Comparison of ENCODE assay signal across 8 cellular contexts in the genomic region with DNA sequence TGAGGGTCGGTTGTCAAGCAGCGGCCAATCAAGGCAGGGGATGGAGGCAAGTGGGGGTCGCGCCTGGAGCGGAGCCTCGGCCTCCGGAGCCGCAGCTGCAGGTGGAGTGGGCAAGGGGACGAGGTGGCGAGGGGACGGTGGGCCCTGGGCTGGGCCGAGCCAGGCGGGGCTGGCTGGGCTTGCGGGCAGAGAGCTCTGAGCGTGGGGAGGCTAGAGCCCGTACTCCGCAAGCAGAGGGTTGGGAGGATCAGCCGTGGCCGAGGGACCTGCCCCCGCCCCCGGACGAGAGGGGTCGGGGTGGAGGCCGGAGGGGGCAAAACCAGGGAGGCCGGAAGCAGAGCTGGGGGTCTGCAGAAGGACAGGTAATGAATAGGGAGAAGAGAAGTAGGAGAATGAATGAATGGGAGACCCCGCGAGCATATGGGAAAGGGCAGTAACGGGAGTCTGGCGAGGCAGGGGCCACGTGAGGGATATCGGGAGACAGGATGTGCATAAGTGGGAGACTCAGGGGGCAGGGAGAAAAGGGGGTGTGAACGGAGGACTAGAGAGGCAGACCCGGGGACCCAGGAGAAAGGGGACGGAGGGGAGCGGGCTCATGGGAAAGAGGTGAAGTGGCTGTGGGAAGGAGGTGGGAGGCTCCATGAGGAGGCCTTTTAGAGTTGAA. TPM values are rescaled to one million over a fixed set of nuclear protein-coding genes. Genes with fewer than 3 reads are reported as not detected.
DNase-seq lines count a peak whose midpoint lies in the region; ATAC-seq and TF ChIP-seq lines count a peak whose summit lies in the region.

A gene with protein sequence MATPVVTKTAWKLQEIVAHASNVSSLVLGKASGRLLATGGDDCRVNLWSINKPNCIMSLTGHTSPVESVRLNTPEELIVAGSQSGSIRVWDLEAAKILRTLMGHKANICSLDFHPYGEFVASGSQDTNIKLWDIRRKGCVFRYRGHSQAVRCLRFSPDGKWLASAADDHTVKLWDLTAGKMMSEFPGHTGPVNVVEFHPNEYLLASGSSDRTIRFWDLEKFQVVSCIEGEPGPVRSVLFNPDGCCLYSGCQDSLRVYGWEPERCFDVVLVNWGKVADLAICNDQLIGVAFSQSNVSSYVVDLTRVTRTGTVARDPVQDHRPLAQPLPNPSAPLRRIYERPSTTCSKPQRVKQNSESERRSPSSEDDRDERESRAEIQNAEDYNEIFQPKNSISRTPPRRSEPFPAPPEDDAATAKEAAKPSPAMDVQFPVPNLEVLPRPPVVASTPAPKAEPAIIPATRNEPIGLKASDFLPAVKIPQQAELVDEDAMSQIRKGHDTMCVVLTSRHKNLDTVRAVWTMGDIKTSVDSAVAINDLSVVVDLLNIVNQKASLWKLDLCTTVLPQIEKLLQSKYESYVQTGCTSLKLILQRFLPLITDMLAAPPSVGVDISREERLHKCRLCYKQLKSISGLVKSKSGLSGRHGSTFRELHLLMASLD (plus strand): TSS at position 16 of the 664 bp plus-strand sequence. CDS start 1,474 bp downstream, outside the sequence.

- in situ Hi-C loops in SK-MEL-5 (cut with HindIII; ENCODE audit: low pct_unique_long_range_greater_than_20kb, low sequenced_read_pairs) = no loop called here

- no TSS peak for BruUV-seq in A673 (replicated peaks; lab: Mats Ljungman, UMichigan)

- H3K9me2 ChIP-seq in neural cell (ENCODE audit: insufficient read depth, low read length) = no peaks in the 10 kb centered on the region

- peaks cover 14% of the 10 kb centered on the region for H3K36me3 ChIP-seq in A673 (ENCODE audit: insufficient read depth, low read length, poor library complexity, severe bottlenecking)
- H3K36me3 ChIP-seq in esophagus (ENCODE audit: control insufficient read depth in 2 of 2, insufficient read depth in 2 of 2, low read length in 1 of 2) = peaks cover 0 to 4% of the 10 kb centered on the region in 2 donors
- no peaks in the 10 kb centered on the region for H3K36me3 ChIP-seq in neural cell (ENCODE audit: insufficient read depth, low read length)

- POLR2A ChIA-PET in A673 (lab: Charles Lee; ENCODE audit: low non-redundant PET) = interaction anchor here (0.6 kb wide), 2 partner anchors 93 to 752 kb away, joined by 3 to 4 read pairs; no protein-coding TSS in a partner anchor

- H3K4me2 ChIP-seq in neural cell (ENCODE audit: low read length) = peak within 1 kb of the TSS; percentile 80

- no peak for TF ChIP-seq CTCF in A673 (conservative IDR thresholded peaks at IDR 0.05; ENCODE audit: low read depth, low read length)
- no peak for TF ChIP-seq CTCF in neural cell (IDR thresholded peaks at IDR 0.05; ENCODE audit: poor library complexity, severe bottlenecking)

- H3F3A ChIP-seq in neural cell (ENCODE audit: insufficient read depth, low read length, poor library complexity, severe bottlenecking) = no peaks in the 10 kb centered on the region

- no peak for TF ChIP-seq EP300 in neural cell (conservative IDR thresholded peaks at IDR 0.05; ENCODE audit: poor library complexity, severe bottlenecking)

- H3K9ac ChIP-seq in neural cell (ENCODE audit: low read length) = peak within 1 kb of the TSS; percentile 79

- H3K9me3 ChIP-seq in A673 (ENCODE audit: low read depth, low read length, poor library complexity, severe bottlenecking) (peaks cover 9% of the 10 kb centered on the region), esophagus (ENCODE audit: control insufficient read depth in 2 of 2, insufficient read depth in 1 of 2, low read depth in 1 of 2, low read length in 1 of 2) (no peaks in the 10 kb centered on the region), neural cell (ENCODE audit: low read length) (no peaks in the 10 kb centered on the region)

- TF ChIP-seq RAD21 in neural cell (conservative IDR thresholded peaks at IDR 0.05) = peak; percentile 52

- H3K27ac ChIP-seq in A673 (ENCODE audit: low read depth, low read length, poor library complexity, severe bottlenecking) (peak within 1 kb of the TSS; percentile 87), esophagus (ENCODE audit: low read depth in 2 of 2, low read length in 1 of 2) (peak within 1 kb of the TSS; percentile 85 to 96), neural cell (ENCODE audit: low read length) (peak within 1 kb of the TSS; percentile 83)

- no peak for DNase-seq in A673 (ENCODE audit: low spot score)
- no peak for DNase-seq in SK-MEL-5 (ENCODE audit: low read depth, low spot score)
- DNase-seq in effector CD8-positive, alpha-beta T cell (lab: John Stamatoyannopoulos, UW) = no peak
- DNase-seq in NCI-H2196 treated with DMSO at 0.1 percent for 48 hours (lab: John Stamatoyannopoulos, UW; ENCODE audit: unreplicated experiment) = no peak

- H3K27me3 ChIP-seq in A673 (replicated peaks; ENCODE audit: insufficient read depth, low read depth, low read length, poor library complexity) = no peaks in the 10 kb centered on the region
- H3K27me3 ChIP-seq in esophagus (ENCODE audit: control insufficient read depth in 1 of 2, insufficient read depth in 2 of 2, low read length in 2 of 2) = no peaks in the 10 kb centered on the region
- H3K27me3 ChIP-seq in neural cell (ENCODE audit: insufficient read depth, low read depth, low read length) = no peaks in the 10 kb centered on the region

- ATAC-seq in GM19468 (IDR thresholded peaks at IDR 0.05; ENCODE audit: extremely low read depth, unreplicated experiment) (peak; percentile 6), GM18861 (IDR thresholded peaks at IDR 0.05; ENCODE audit: unreplicated experiment) (no peak)

- no peaks in the 10 kb centered on the region for H3K79me2 ChIP-seq in neural cell (replicated peaks; ENCODE audit: insufficient read depth, low read length)

- H2AFZ ChIP-seq in neural cell (ENCODE audit: low read depth, low read length) = peak within 1 kb of the TSS; percentile 77

- H3K4me3 ChIP-seq in A673 (ENCODE audit: low read depth, low read length, poor library complexity, severe bottlenecking) = peak within 1 kb of the TSS; percentile 61
- peak within 1 kb of the TSS; percentile 86 to 92 for H3K4me3 ChIP-seq in esophagus (ENCODE audit: low read depth in 1 of 2, low read length in 2 of 2)
- H3K4me3 ChIP-seq in neural cell (ENCODE audit: low read length) = peak within 1 kb of the TSS; percentile 74

- H3K4me1 ChIP-seq in A673 (ENCODE audit: insufficient read depth, low read length, poor library complexity, severe bottlenecking) = peaks cover 16% of the 10 kb centered on the region
- H3K4me1 ChIP-seq in esophagus (ENCODE audit: control insufficient read depth in 2 of 2, insufficient read depth in 2 of 2, low read length in 1 of 2) = peaks cover 4 to 16% of the 10 kb centered on the region in 2 donors

- intact Hi-C loops in A673 (cut with micrococcal nuclease; ENCODE audit: unreplicated experiment) = no loop called here

- no peaks in the 10 kb centered on the region for H4K20me1 ChIP-seq in neural cell (ENCODE audit: insufficient read depth)

- CTCF ChIA-PET in A673 (lab: Charles Lee) = interaction anchor here (1.0 kb wide), 1 partner anchor 145 kb away, joined by 6 read pairs; no protein-coding TSS in a partner anchor

- 1 to 2% methylated on average over 35 of the region's 35 CpGs for WGBS in esophagus, 2 donors

TF ChIP-seq in neural cell, 6 proteins besides CTCF, POLR2A, EP300 and RAD21:
- TF ChIP-seq REST (IDR thresholded peaks at IDR 0.05; ENCODE audit: borderline replicate concordance) = peak; percentile 29
- TF ChIP-seq SMC3 (conservative IDR thresholded peaks at IDR 0.05; ENCODE audit: poor library complexity) = peak; percentile 49
- TF ChIP-seq MXI1 (conservative IDR thresholded peaks at IDR 0.05; ENCODE audit: poor library complexity, severe bottlenecking) = peak; percentile 79
- no peak for TF ChIP-seq EZH2 (IDR thresholded peaks at IDR 0.05; ENCODE audit: borderline replicate concordance, insufficient read depth, low read length, poor library complexity, severe bottlenecking)
- peak; percentile 38 for TF ChIP-seq TAF1 (IDR thresholded peaks at IDR 0.05; ENCODE audit: low read depth)
- peak; percentile 80 for TF ChIP-seq POLR2AphosphoS5 (IDR thresholded peaks at IDR 0.05)

RNA-seq across cellular contexts. Expression of the gene that starts here (rescaled TPM):
- total RNA-seq in A673 (2021) = 55.7 and 58.5 TPM in 2 replicates
- 19.3 and 20.2 TPM in 2 replicates for total RNA-seq in SK-MEL-5 (2014; rRNA removed; shearing (Covaris generic))
- 29.2 and 32.7 TPM in 2 replicates for polyA plus RNA-seq in SK-MEL-5 (2015; cell fraction: cytosol; rRNA removed)
- polyA plus RNA-seq in SK-MEL-5 (2015; cell fraction: nucleus; rRNA removed) = 101 and 117 TPM in 2 replicates
- polyA plus RNA-seq in esophagus (10 to 100 TPM; 10.5 to 16.5 TPM), neural cell (56.4 and 57.9 TPM in 2 replicates)
- polyA minus RNA-seq in neural cell = 37.6 and 49.4 TPM in 2 replicates
